8 cellular contexts compared by ENCODE assay signal in genomic region chr19:40596608-40597328, GRCh38. TPM values are rescaled to one million over a fixed set of nuclear protein-coding genes. Genes with fewer than 3 reads are reported as not detected.
DNase-seq lines count a peak whose midpoint lies in the region; ATAC-seq and TF ChIP-seq lines count a peak whose summit lies in the region.

No MANE protein-coding gene starts in this region.

- no peak overlapping the region for H2BK5ac ChIP-seq in trophoblast cell (ENCODE audit: low read depth, low read length, poor library complexity)

- H2BK120ac ChIP-seq in trophoblast cell (ENCODE audit: insufficient read depth, low read length, poor library complexity): no peak overlapping the region

- no peaks in the 10 kb centered on the region for H3K79me2 ChIP-seq in trophoblast cell (ENCODE audit: control insufficient read depth, insufficient read depth, low read length, poor library complexity)

- H2AK5ac ChIP-seq in trophoblast cell (ENCODE audit: low read length): no peak overlapping the region

- H3K4me3 ChIP-seq in epithelial cell of proximal tubule (ENCODE audit: low read depth, low read length) (peak overlapping the region; percentile 51), trophoblast cell (ENCODE audit: low read depth, low read length) (no peak overlapping the region)

- no peak overlapping the region for H3K4ac ChIP-seq in trophoblast cell (ENCODE audit: low read depth, low read length)

- H2BK12ac ChIP-seq in trophoblast cell (ENCODE audit: low read length): no peak overlapping the region

- H3K27me3 ChIP-seq in trophoblast cell (ENCODE audit: insufficient read depth, low read length): peaks cover 38% of the 10 kb centered on the region

- no peak overlapping the region for H4K91ac ChIP-seq in trophoblast cell (ENCODE audit: low read depth, low read length)

- no peak for TF ChIP-seq CTCF in epithelial cell of proximal tubule (conservative IDR thresholded peaks at IDR 0.05; ENCODE audit: low read depth, low read length)

- no peak overlapping the region for H3K14ac ChIP-seq in trophoblast cell (ENCODE audit: low read length)

- peak; percentile 78 for DNase-seq in NCI-H82 (lab: John Stamatoyannopoulos, UW)
- no peak for DNase-seq in epithelial cell of proximal tubule (ENCODE audit: low read depth)
- peak; percentile 47 to 71 for DNase-seq in trophoblast cell
- DNase-seq in NCI-H446 treated with DMSO at 0.1 percent for 48 hours (lab: John Stamatoyannopoulos, UW): no peak
- DNase-seq in NCI-H187 (lab: John Stamatoyannopoulos, UW): no peak
- no peak for DNase-seq in stimulated activated naive CD4-positive, alpha-beta T cell treated with Interleukin-2 at 50 U/mL for 16 hours (lab: John Stamatoyannopoulos, UW)

- no peak overlapping the region for H2AFZ ChIP-seq in trophoblast cell (ENCODE audit: insufficient read depth, low read length, poor library complexity)

- WGBS in trophoblast cell (ENCODE audit: extremely low coverage, insufficient coverage, insufficient read length): no CpG with 5 or more reads among the region's 53 CpGs

- H3K9ac ChIP-seq in ES-I3 (ENCODE audit: low read depth, low read length): peak overlapping the region; percentile 46; the same call in 1 of the 2 replicates
- no peak overlapping the region for H3K9ac ChIP-seq in trophoblast cell (ENCODE audit: low read length)

- peak overlapping the region; percentile 51 for H3K4me2 ChIP-seq in trophoblast cell (ENCODE audit: low read length)

- H4K12ac ChIP-seq in trophoblast cell (ENCODE audit: low read depth, low read length): no peak overlapping the region

- H3K79me1 ChIP-seq in trophoblast cell (ENCODE audit: low read length): peaks cover 2% of the 10 kb centered on the region

- H3K23ac ChIP-seq in trophoblast cell (ENCODE audit: low read length): no peak overlapping the region

- H3K18ac ChIP-seq in trophoblast cell (ENCODE audit: low read length): no peak overlapping the region

- peaks cover 13% of the 10 kb centered on the region; the same call in 1 of the 2 replicates for H3K4me1 ChIP-seq in ES-I3 (ENCODE audit: insufficient read depth, low read length)
- H3K4me1 ChIP-seq in trophoblast cell (ENCODE audit: control insufficient read depth in 1 of 2, insufficient read depth in 2 of 2, low read length in 2 of 2): peaks cover 5 to 11% of the 10 kb centered on the region in 2 experiments

- peak overlapping the region; percentile 17 for H4K8ac ChIP-seq in trophoblast cell (ENCODE audit: low read depth, low read length)

- H3K36me3 ChIP-seq in ES-I3 (ENCODE audit: insufficient read depth, low read length) (no peaks in the 10 kb centered on the region), trophoblast cell (ENCODE audit: control insufficient read depth in 1 of 2, insufficient read depth in 2 of 2, low read length in 2 of 2) (no peaks in the 10 kb centered on the region)

- ATAC-seq in HG03159 (IDR thresholded peaks at IDR 0.05; ENCODE audit: unreplicated experiment): no peak

- H3K27ac ChIP-seq in trophoblast cell (ENCODE audit: low read depth, low read length): no peak overlapping the region

- H3K9me3 ChIP-seq in ES-I3 (ENCODE audit: control insufficient read depth, insufficient read depth, low read length) (no peaks in the 10 kb centered on the region), trophoblast cell (ENCODE audit: insufficient read depth, low read depth, low read length) (peaks cover 2% of the 10 kb centered on the region)

RNA-seq across cellular contexts. Expression of gene LTBP4, which starts 4.4 kb away (rescaled TPM):
- 24.4 and 149 TPM in 2 replicates for total RNA-seq in epithelial cell of proximal tubule
- 93.8 and 98.4 TPM in 2 replicates for polyA plus RNA-seq in trophoblast cell (2013)

RNA-seq across cellular contexts. Expression of gene SHKBP1, which starts 20.1 kb away (rescaled TPM):
- 108 and 113 TPM in 2 replicates for total RNA-seq in epithelial cell of proximal tubule
- polyA plus RNA-seq in trophoblast cell (2013): 86.0 and 94.0 TPM in 2 replicates

Comparison
In these comparisons a context has a peak if more than half of its experiments do, and no peak if none do; other contexts are left out.
1. DNase-seq: peak in NCI-H82 (single experiment) and trophoblast cell (2 of 2); none in epithelial cell of proximal tubule (single experiment), NCI-H446 treated with DMSO at 0.1 percent for 48 hours (single experiment), NCI-H187 (0 of 2) and stimulated activated naive CD4-positive, alpha-beta T cell treated with Interleukin-2 at 50 U/mL for 16 hours (single experiment).